Comparison of ENCODE assay signal across 14 cellular contexts in genomic region chr9:36306481-36307306, GRCh38. TPM values are rescaled to one million over a fixed set of nuclear protein-coding genes. Genes with fewer than 3 reads are reported as not detected.
DNase-seq lines count a peak whose midpoint lies in the region; ATAC-seq, FAIRE-seq and TF ChIP-seq lines count a peak whose summit lies in the region.
"Had no signal": no experiment of that assay in that cellular context is flagged by ENCODE, and none has a peak within 500 bp of the region (broad histone marks: within the 10 kb centered on the region; RNA-seq: fewer than 3 reads in every experiment).

No MANE protein-coding gene starts in this region.

- H3K27me3 Mint-ChIP-seq in stimulated activated naive CD8-positive, alpha-beta T cell treated with anti-CD3 and anti-CD28 coated beads, Interleukin-15, Interleukin-2, amounts not matched to agents 100 ng/mL and 50 ng/mL, for 24 hours = no peaks in the 10 kb centered on the region
- H3K27me3 Mint-ChIP-seq in endothelial cell (ENCODE audit: unreplicated experiment) = peaks cover 1% of the 10 kb centered on the region
- H3K27me3 Mint-ChIP-seq: natural killer cell treated with Interleukin-12 subunit alpha and Interleukin-12 subunit beta and Interleukin-15 and Interleukin-18, amount 100 ng/mL, for 72 hours had no signal

- no peak overlapping the region for H3K9ac ChIP-seq in OCI-LY3 (ENCODE audit: low read length)

- H3K27ac ChIP-seq in OCI-LY3 (ENCODE audit: low read length) = peak overlapping the region; percentile 21
- H3K27ac ChIP-seq: upper lobe of left lung had no signal

- H3K4me3 Mint-ChIP-seq in stimulated activated naive CD8-positive, alpha-beta T cell treated with anti-CD3 and anti-CD28 coated beads, Interleukin-15, Interleukin-2, amounts not matched to agents 100 ng/mL and 50 ng/mL, for 24 hours = no peak overlapping the region
- no peak overlapping the region for H3K4me3 Mint-ChIP-seq in endothelial cell (ENCODE audit: unreplicated experiment)
- H3K4me3 Mint-ChIP-seq: CD14-positive monocyte; natural killer cell treated with Interleukin-12 subunit alpha and Interleukin-12 subunit beta and Interleukin-15 and Interleukin-18, amount 100 ng/mL, for 72 hours had no signal

- no peaks in the 10 kb centered on the region for H3K36me3 Mint-ChIP-seq in stimulated activated naive CD8-positive, alpha-beta T cell treated with anti-CD3 and anti-CD28 coated beads, Interleukin-15, Interleukin-2, amounts not matched to agents 100 ng/mL and 50 ng/mL, for 24 hours (ENCODE audit: low read depth)
- peaks cover 4% of the 10 kb centered on the region for H3K36me3 Mint-ChIP-seq in endothelial cell (ENCODE audit: low read depth, unreplicated experiment)
- H3K36me3 Mint-ChIP-seq: CD14-positive monocyte; natural killer cell treated with Interleukin-12 subunit alpha and Interleukin-12 subunit beta and Interleukin-15 and Interleukin-18, amount 100 ng/mL, for 72 hours had no signal

- no peaks in the 10 kb centered on the region for H3K9me3 Mint-ChIP-seq in stimulated activated naive CD8-positive, alpha-beta T cell treated with anti-CD3 and anti-CD28 coated beads, Interleukin-15, Interleukin-2, amounts not matched to agents 100 ng/mL and 50 ng/mL, for 24 hours
- no peaks in the 10 kb centered on the region for H3K9me3 Mint-ChIP-seq in endothelial cell (ENCODE audit: unreplicated experiment)
- H3K9me3 Mint-ChIP-seq: CD14-positive monocyte; natural killer cell treated with Interleukin-12 subunit alpha and Interleukin-12 subunit beta and Interleukin-15 and Interleukin-18, amount 100 ng/mL, for 72 hours had no signal

- H4K20me1 ChIP-seq in OCI-LY3 (ENCODE audit: insufficient read depth, low read length) = no peaks in the 10 kb centered on the region

- H3K27me3 ChIP-seq in OCI-LY3 (ENCODE audit: low read depth, low read length) = no peaks in the 10 kb centered on the region
- H3K27me3 ChIP-seq: upper lobe of left lung had no signal

- no peaks in the 10 kb centered on the region for H3K79me2 ChIP-seq in OCI-LY3 (ENCODE audit: low read length)

- peaks cover 8% of the 10 kb centered on the region for H3K4me1 Mint-ChIP-seq in stimulated activated naive CD8-positive, alpha-beta T cell treated with anti-CD3 and anti-CD28 coated beads, Interleukin-15, Interleukin-2, amounts not matched to agents 100 ng/mL and 50 ng/mL, for 24 hours (ENCODE audit: low read depth)
- H3K4me1 Mint-ChIP-seq in endothelial cell (ENCODE audit: unreplicated experiment) = peaks cover 6% of the 10 kb centered on the region

- no peak for ATAC-seq in stimulated activated naive CD8-positive, alpha-beta T cell treated with anti-CD3 and anti-CD28 coated beads, Interleukin-15, Interleukin-2, amounts not matched to agents 100 U/mL and 50 U/mL, for 24 hours
- ATAC-seq in GM19395 (IDR thresholded peaks at IDR 0.05; ENCODE audit: unreplicated experiment) = no peak
- ATAC-seq: natural killer cell treated with Interleukin-12 subunit alpha and Interleukin-12 subunit beta and Interleukin-15 and Interleukin-18, amount 100 ng/mL, for 72 hours had no signal

- peak overlapping the region; percentile 58 for H2AFZ ChIP-seq in OCI-LY3 (ENCODE audit: low read depth, low read length)

- peaks cover 10% of the 10 kb centered on the region for H3K4me1 ChIP-seq in OCI-LY3 (ENCODE audit: low read length)

- H3K36me3 ChIP-seq in OCI-LY3 (replicated peaks; ENCODE audit: low read depth, low read length) = no peaks in the 10 kb centered on the region
- H3K36me3 ChIP-seq: upper lobe of left lung had no signal

- FAIRE-seq in urothelium cell line (lab: Jason Lieb, UNC) = no peak

- peak overlapping the region; percentile 43 for H3K4me2 ChIP-seq in OCI-LY3 (ENCODE audit: low read length)

- no peak for TF ChIP-seq CTCF in OCI-LY3 (IDR thresholded peaks at IDR 0.05; ENCODE audit: low read depth, low read length)
- TF ChIP-seq CTCF in endothelial cell (IDR thresholded peaks at IDR 0.05; ENCODE audit: unreplicated experiment) = no peak

- no peak for DNase-seq in stimulated activated naive CD8-positive, alpha-beta T cell treated with anti-CD3 and anti-CD28 coated beads, Interleukin-15, Interleukin-2, amounts not matched to agents 100 U/mL and 50 U/mL, for 24 hours
- DNase-seq in endothelial cell (ENCODE audit: low spot score) (no peak), urothelium cell line (ENCODE audit: low spot score) (peak; percentile 50), NCI-H774 (lab: John Stamatoyannopoulos, UW) (no peak), erythroblast (lab: John Stamatoyannopoulos, UW) (no peak)
- DNase-seq: central memory CD4-positive, alpha-beta T cell; GOT3; stimulated activated CD4-positive, alpha-beta T cell treated with anti-CD3 and anti-CD28 coated beads, Interleukin-4, amount 100 ng/mL, for 1 hour; upper lobe of left lung had no signal

- no peak for TF ChIP-seq POLR2A in erythroblast (IDR thresholded peaks at IDR 0.05; ENCODE audit: low read length)

- peak overlapping the region; percentile 38 for H3K27ac Mint-ChIP-seq in stimulated activated naive CD8-positive, alpha-beta T cell treated with anti-CD3 and anti-CD28 coated beads, Interleukin-15, Interleukin-2, amounts not matched to agents 100 ng/mL and 50 ng/mL, for 24 hours
- H3K27ac Mint-ChIP-seq in endothelial cell (ENCODE audit: unreplicated experiment) = peak overlapping the region; percentile 4
- H3K27ac Mint-ChIP-seq: natural killer cell treated with Interleukin-12 subunit alpha and Interleukin-12 subunit beta and Interleukin-15 and Interleukin-18, amount 100 ng/mL, for 72 hours had no signal

- no peaks in the 10 kb centered on the region for H3K9me3 ChIP-seq in OCI-LY3 (ENCODE audit: insufficient read depth, low read length)
- H3K9me3 ChIP-seq: upper lobe of left lung had no signal

- peak overlapping the region; percentile 1 for H3K4me3 ChIP-seq in OCI-LY3 (ENCODE audit: low read length)
- H3K4me3 ChIP-seq: upper lobe of left lung had no signal

RNA-seq across cellular contexts. Expression of gene GNE, which starts 48.4 kb away (rescaled TPM):
- total RNA-seq in endothelial cell (ENCODE audit: unreplicated experiment) = 12.0 TPM
